Comparison of ENCODE assay signal across 2 cellular contexts in genomic region chr11:64379817-64380709, GRCh38.
TF ChIP-seq lines count a peak whose summit lies in the region.

No MANE protein-coding gene starts in this region.

TF ChIP-seq in A549, 52 proteins besides CTCF, POLR2A, EP300 and RAD21 (continued from another document):
- no peak for TF ChIP-seq ATOH8 (CRISPR knock-in tag; IDR thresholded peaks at IDR 0.05; ENCODE audit: low read depth)
- TF ChIP-seq ELK1 (IDR thresholded peaks at IDR 0.05; ENCODE audit: low read depth, low read length), result no peak
- no peak for TF ChIP-seq HDAC2 (IDR thresholded peaks at IDR 0.05)
- TF ChIP-seq ESRRA (IDR thresholded peaks at IDR 0.05; ENCODE audit: borderline replicate concordance, low read length), result no peak
- TF ChIP-seq BHLHE40 (IDR thresholded peaks at IDR 0.05; ENCODE audit: low read depth, low read length), result no peak
- no peak for TF ChIP-seq ZSCAN20 (CRISPR knock-in tag; IDR thresholded peaks at IDR 0.05)
- TF ChIP-seq FOSL2 (IDR thresholded peaks at IDR 0.05), result no peak
- TF ChIP-seq FOSL2 (CRISPR knock-in tag; IDR thresholded peaks at IDR 0.05), result no peak
TF ChIP-seq in A549: peak in this region for 0.

TF ChIP-seq in GM23338, 12 proteins besides CTCF, POLR2A, EP300 and RAD21 (continued from another document):
- no peak for TF ChIP-seq ZNF462 (CRISPR knock-in tag; IDR thresholded peaks at IDR 0.05)
- TF ChIP-seq CREB1 (CRISPR knock-in tag; IDR thresholded peaks at IDR 0.05; ENCODE audit: low read depth), result no peak
- no peak for TF ChIP-seq EZH2 (IDR thresholded peaks at IDR 0.05; ENCODE audit: low read depth, unreplicated experiment)
- TF ChIP-seq ZNF331 (CRISPR knock-in tag; IDR thresholded peaks at IDR 0.05; ENCODE audit: low read depth), result no peak
